In genomic region chr3:2927252-2927651, GRCh38 we compare ENCODE assay signal across 30 cellular contexts.
"Had no signal": no experiment of that assay in that cellular context is flagged by ENCODE, and none has a peak within 500 bp of the region (broad histone marks: within the 10 kb centered on the region; RNA-seq: fewer than 3 reads in every experiment).

No MANE protein-coding gene starts in this region.

- H3K9me3 Mint-ChIP-seq: activated naive CD8-positive, alpha-beta T cell treated with anti-CD3 and anti-CD28 coated beads for 36 hours; stimulated activated naive B cell treated with anti-CD40 and anti-IgM and Interleukin-4, amounts not matched to agents 10 μg/mL and 1 μg/mL and 100 μg/mL, for 72 hours had no signal

- FAIRE-seq: colon, endometrium, frontal cortex, islet of Langerhans had no signal

- H3K4me3 Mint-ChIP-seq: activated CD4-positive, alpha-beta T cell treated with anti-CD3 and anti-CD28 coated beads for 36 hours; activated naive CD8-positive, alpha-beta T cell treated with anti-CD3 and anti-CD28 coated beads for 36 hours; nephron; stimulated activated naive B cell treated with anti-CD40 and anti-IgM and Interleukin-4, amounts not matched to agents 10 μg/mL and 1 μg/mL and 100 μg/mL, for 72 hours had no signal

- ATAC-seq: activated CD4-positive, alpha-beta T cell treated with anti-CD3 and anti-CD28 coated beads for 36 hours; body of pancreas; right cardiac atrium; stimulated activated naive B cell treated with anti-CD40 and anti-IgM and Interleukin-4, amounts not matched to agents 10 μg/mL and 1 μg/mL and 100 μg/mL, for 72 hours had no signal

- H3K27me3 ChIP-seq: adrenal gland, body of pancreas, esophagus squamous epithelium, stomach, thyroid gland, upper lobe of left lung, vagina had no signal

- H3K27ac ChIP-seq: adrenal gland, body of pancreas, epithelial cell of prostate, esophagus squamous epithelium, left ventricle myocardium inferior, stomach, thyroid gland, upper lobe of left lung, vagina had no signal

- H3K4me1 ChIP-seq: adrenal gland, body of pancreas, esophagus squamous epithelium, left ventricle myocardium inferior, stomach, thyroid gland, vagina had no signal

- H3K4me1 Mint-ChIP-seq: activated CD4-positive, alpha-beta T cell treated with anti-CD3 and anti-CD28 coated beads for 36 hours; activated naive CD8-positive, alpha-beta T cell treated with anti-CD3 and anti-CD28 coated beads for 36 hours had no signal

- H3K36me3 ChIP-seq: adrenal gland, esophagus squamous epithelium, left ventricle myocardium inferior, stomach, thyroid gland, upper lobe of left lung, vagina had no signal

- H3K4me3 ChIP-seq: adrenal gland, body of pancreas, esophagus squamous epithelium, left ventricle myocardium inferior, lung, stomach, thyroid gland, upper lobe of left lung, vagina had no signal

- DNase-seq: activated CD4-positive, alpha-beta T cell treated with anti-CD3 and anti-CD28 coated beads for 36 hours; activated CD4-positive, alpha-beta T cell treated with anti-CD3 and anti-CD28 coated beads, Interleukin-2, amount 50 U/mL, for 4 hours; activated CD4-positive, CD25-positive, alpha-beta regulatory T cell; activated effector memory CD4-positive, alpha-beta T cell treated with Interleukin-2 at 50 U/mL for 16 hours; activated naive CD4-positive, alpha-beta T cell treated with Interleukin-2 at 50 U/mL for 16 hours; activated naive CD8-positive, alpha-beta T cell treated with anti-CD3 and anti-CD28 coated beads for 36 hours; activated T-cell treated with anti-CD3 and anti-CD28 coated beads for 4 hours; adrenal gland; aorta; body of pancreas; effector CD8-positive, alpha-beta T cell; esophagus squamous epithelium; glutamatergic neuron; left ventricle myocardium inferior; posterior cingulate gyrus; right cardiac atrium; stimulated activated CD4-positive, alpha-beta T cell treated with anti-CD3 and anti-CD28 coated beads, Interleukin-15, amount 100 ng/mL, for 24 hours; stimulated activated CD4-positive, alpha-beta T cell treated with anti-CD3 and anti-CD28 coated beads, Interleukin-2, amount 100 ng/mL, for 24 hours; stimulated activated naive B cell treated with anti-CD40 and anti-IgM and Interleukin-4, amounts not matched to agents 10 μg/mL and 1 μg/mL and 100 μg/mL, for 72 hours; stomach; thyroid gland; upper lobe of left lung had no signal

- H3K36me3 Mint-ChIP-seq: activated naive CD8-positive, alpha-beta T cell treated with anti-CD3 and anti-CD28 coated beads for 36 hours; stimulated activated naive B cell treated with anti-CD40 and anti-IgM and Interleukin-4, amounts not matched to agents 10 μg/mL and 1 μg/mL and 100 μg/mL, for 72 hours had no signal

- H3K9me3 ChIP-seq: adrenal gland, body of pancreas, esophagus squamous epithelium, thyroid gland, upper lobe of left lung, vagina had no signal
